In the genomic region with DNA sequence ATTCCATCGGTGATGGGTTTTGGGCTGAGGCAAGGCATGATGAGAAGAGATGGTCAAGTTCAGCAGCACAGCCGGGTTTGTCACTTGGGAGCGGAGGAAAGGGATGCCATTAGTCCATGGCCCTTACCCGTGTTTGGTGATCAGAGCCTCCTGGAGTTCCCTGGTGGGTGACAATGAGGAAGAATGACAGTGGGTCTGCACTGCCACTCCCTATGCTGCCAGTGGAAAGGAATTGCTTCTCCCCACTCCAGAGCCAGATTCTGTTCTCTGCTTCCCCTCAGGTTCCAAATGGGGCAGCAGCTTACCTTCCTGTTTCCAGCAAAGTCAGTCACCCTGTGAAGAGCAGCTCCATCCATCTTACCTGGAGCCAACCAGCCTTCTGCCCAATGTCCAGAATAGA, we compare ENCODE assay signal across 1 cellular context.
TF ChIP-seq lines count a peak whose summit lies in the region.

No MANE protein-coding gene starts in this region.

TF ChIP-seq in WTC11, 78 proteins besides CTCF, POLR2A, EP300 and RAD21 (continued from another document):
- TF ChIP-seq, protein P1, sequence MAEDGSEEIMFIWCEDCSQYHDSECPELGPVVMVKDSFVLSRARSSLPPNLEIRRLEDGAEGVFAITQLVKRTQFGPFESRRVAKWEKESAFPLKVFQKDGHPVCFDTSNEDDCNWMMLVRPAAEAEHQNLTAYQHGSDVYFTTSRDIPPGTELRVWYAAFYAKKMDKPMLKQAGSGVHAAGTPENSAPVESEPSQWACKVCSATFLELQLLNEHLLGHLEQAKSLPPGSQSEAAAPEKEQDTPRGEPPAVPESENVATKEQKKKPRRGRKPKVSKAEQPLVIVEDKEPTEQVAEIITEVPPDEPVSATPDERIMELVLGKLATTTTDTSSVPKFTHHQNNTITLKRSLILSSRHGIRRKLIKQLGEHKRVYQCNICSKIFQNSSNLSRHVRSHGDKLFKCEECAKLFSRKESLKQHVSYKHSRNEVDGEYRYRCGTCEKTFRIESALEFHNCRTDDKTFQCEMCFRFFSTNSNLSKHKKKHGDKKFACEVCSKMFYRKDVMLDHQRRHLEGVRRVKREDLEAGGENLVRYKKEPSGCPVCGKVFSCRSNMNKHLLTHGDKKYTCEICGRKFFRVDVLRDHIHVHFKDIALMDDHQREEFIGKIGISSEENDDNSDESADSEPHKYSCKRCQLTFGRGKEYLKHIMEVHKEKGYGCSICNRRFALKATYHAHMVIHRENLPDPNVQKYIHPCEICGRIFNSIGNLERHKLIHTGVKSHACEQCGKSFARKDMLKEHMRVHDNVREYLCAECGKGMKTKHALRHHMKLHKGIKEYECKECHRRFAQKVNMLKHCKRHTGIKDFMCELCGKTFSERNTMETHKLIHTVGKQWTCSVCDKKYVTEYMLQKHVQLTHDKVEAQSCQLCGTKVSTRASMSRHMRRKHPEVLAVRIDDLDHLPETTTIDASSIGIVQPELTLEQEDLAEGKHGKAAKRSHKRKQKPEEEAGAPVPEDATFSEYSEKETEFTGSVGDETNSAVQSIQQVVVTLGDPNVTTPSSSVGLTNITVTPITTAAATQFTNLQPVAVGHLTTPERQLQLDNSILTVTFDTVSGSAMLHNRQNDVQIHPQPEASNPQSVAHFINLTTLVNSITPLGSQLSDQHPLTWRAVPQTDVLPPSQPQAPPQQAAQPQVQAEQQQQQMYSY (CRISPR knock-in tag; IDR thresholded peaks at IDR 0.05): no peak
